Comparison of ENCODE assay signal across 2 cellular contexts in the genomic region with DNA sequence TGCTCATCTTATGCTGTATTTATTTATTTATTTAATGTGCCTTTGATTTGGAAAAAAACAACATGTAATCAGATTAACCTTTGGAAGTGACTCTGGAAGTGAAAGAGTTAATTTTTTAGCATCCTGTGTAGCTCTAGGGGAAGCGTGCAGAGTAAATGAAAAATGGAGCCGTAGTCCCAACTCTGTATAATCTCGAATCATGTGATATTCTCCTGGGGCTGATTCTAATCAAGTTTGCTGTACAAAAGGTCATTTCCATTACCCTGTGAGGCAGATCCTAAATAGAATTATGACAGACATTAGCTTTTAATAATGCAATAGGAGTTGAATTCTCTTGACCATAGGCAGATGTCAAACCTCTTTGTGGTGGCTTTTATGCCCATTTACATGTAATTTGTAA.
TF ChIP-seq lines count a peak whose summit lies in the region.

No MANE protein-coding gene starts in this region.

TF ChIP-seq in SK-N-SH, 30 proteins besides CTCF, POLR2A, EP300 and RAD21 (continued from another document):
- TF ChIP-seq, protein P1, sequence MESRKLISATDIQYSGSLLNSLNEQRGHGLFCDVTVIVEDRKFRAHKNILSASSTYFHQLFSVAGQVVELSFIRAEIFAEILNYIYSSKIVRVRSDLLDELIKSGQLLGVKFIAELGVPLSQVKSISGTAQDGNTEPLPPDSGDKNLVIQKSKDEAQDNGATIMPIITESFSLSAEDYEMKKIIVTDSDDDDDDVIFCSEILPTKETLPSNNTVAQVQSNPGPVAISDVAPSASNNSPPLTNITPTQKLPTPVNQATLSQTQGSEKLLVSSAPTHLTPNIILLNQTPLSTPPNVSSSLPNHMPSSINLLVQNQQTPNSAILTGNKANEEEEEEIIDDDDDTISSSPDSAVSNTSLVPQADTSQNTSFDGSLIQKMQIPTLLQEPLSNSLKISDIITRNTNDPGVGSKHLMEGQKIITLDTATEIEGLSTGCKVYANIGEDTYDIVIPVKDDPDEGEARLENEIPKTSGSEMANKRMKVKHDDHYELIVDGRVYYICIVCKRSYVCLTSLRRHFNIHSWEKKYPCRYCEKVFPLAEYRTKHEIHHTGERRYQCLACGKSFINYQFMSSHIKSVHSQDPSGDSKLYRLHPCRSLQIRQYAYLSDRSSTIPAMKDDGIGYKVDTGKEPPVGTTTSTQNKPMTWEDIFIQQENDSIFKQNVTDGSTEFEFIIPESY (IDR thresholded peaks at IDR 0.05; ENCODE audit: borderline replicate concordance, low read depth): no peak
- no peak for TF ChIP-seq GABPA (IDR thresholded peaks at IDR 0.05; ENCODE audit: low read depth)
- TF ChIP-seq, protein P2, sequence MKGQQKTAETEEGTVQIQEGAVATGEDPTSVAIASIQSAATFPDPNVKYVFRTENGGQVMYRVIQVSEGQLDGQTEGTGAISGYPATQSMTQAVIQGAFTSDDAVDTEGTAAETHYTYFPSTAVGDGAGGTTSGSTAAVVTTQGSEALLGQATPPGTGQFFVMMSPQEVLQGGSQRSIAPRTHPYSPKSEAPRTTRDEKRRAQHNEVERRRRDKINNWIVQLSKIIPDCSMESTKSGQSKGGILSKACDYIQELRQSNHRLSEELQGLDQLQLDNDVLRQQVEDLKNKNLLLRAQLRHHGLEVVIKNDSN (IDR thresholded peaks at IDR 0.05; ENCODE audit: borderline replicate concordance, low read depth): no peak
- no peak for TF ChIP-seq GATA2 (CRISPR knock-in tag; IDR thresholded peaks at IDR 0.05)
- TF ChIP-seq, protein P3, sequence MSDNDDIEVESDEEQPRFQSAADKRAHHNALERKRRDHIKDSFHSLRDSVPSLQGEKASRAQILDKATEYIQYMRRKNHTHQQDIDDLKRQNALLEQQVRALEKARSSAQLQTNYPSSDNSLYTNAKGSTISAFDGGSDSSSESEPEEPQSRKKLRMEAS (IDR thresholded peaks at IDR 0.05; ENCODE audit: low read depth): no peak
- no peak for TF ChIP-seq FOXM1 (IDR thresholded peaks at IDR 0.05; ENCODE audit: low read depth)
- TF ChIP-seq RFX5 (IDR thresholded peaks at IDR 0.05; ENCODE audit: low read length): no peak
- no peak for TF ChIP-seq CHD2 (IDR thresholded peaks at IDR 0.05; ENCODE audit: low read length, partially characterized antibody)
- TF ChIP-seq YY1 (IDR thresholded peaks at IDR 0.05; ENCODE audit: low read depth): no peak
- TF ChIP-seq TEAD4 (IDR thresholded peaks at IDR 0.05; ENCODE audit: borderline replicate concordance, insufficient read depth): no peak

TF ChIP-seq in SK-N-SH treated with all-trans-retinoic acid at 6 μM for 48 hours, 23 proteins besides CTCF, POLR2A, EP300 and RAD21 (continued from another document):
- TF ChIP-seq, protein P4, sequence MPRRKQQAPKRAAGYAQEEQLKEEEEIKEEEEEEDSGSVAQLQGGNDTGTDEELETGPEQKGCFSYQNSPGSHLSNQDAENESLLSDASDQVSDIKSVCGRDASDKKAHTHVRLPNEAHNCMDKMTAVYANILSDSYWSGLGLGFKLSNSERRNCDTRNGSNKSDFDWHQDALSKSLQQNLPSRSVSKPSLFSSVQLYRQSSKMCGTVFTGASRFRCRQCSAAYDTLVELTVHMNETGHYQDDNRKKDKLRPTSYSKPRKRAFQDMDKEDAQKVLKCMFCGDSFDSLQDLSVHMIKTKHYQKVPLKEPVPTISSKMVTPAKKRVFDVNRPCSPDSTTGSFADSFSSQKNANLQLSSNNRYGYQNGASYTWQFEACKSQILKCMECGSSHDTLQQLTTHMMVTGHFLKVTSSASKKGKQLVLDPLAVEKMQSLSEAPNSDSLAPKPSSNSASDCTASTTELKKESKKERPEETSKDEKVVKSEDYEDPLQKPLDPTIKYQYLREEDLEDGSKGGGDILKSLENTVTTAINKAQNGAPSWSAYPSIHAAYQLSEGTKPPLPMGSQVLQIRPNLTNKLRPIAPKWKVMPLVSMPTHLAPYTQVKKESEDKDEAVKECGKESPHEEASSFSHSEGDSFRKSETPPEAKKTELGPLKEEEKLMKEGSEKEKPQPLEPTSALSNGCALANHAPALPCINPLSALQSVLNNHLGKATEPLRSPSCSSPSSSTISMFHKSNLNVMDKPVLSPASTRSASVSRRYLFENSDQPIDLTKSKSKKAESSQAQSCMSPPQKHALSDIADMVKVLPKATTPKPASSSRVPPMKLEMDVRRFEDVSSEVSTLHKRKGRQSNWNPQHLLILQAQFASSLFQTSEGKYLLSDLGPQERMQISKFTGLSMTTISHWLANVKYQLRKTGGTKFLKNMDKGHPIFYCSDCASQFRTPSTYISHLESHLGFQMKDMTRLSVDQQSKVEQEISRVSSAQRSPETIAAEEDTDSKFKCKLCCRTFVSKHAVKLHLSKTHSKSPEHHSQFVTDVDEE (CRISPR knock-in tag; IDR thresholded peaks at IDR 0.05): no peak
- TF ChIP-seq CSDC2 (CRISPR knock-in tag; IDR thresholded peaks at IDR 0.05): no peak
- TF ChIP-seq BACH2 (CRISPR knock-in tag; IDR thresholded peaks at IDR 0.05; ENCODE audit: borderline replicate concordance): no peak
- no peak for TF ChIP-seq ZFP3 (CRISPR knock-in tag; IDR thresholded peaks at IDR 0.05)
- TF ChIP-seq PPARA (CRISPR knock-in tag; IDR thresholded peaks at IDR 0.05; ENCODE audit: borderline replicate concordance): no peak
- TF ChIP-seq ZNF8 (CRISPR knock-in tag; IDR thresholded peaks at IDR 0.05): no peak
TF ChIP-seq in SK-N-SH treated with all-trans-retinoic acid at 6 μM for 48 hours: peak in this region for 0.
